In genomic region chr3:133589503-133589902, GRCh38 we compare ENCODE assay signal across 20 cellular contexts. TPM values are rescaled to one million over a fixed set of nuclear protein-coding genes. Genes with fewer than 3 reads are reported as not detected.
A peak's percentile ranks its signal among the peaks of the same experiment; 100 is the strongest.
DNase-seq lines count a peak whose midpoint lies in the region; ATAC-seq and TF ChIP-seq lines count a peak whose summit lies in the region.
"Had no signal": no experiment of that assay in that cellular context is flagged by ENCODE, and none has a peak within 500 bp of the region (broad histone marks: within the 10 kb centered on the region; RNA-seq: fewer than 3 reads in every experiment).

No MANE protein-coding gene starts in this region.

- H3K4me1 Mint-ChIP-seq in stimulated activated memory B cell treated with anti-CD40 and anti-IgM and Interleukin-4, amounts not matched to agents 10 μg/mL and 1 μg/mL and 100 μg/mL, for 72 hours, result peaks cover 22% of the 10 kb centered on the region

- peaks cover 0 to 12% (median 2%) of the 10 kb centered on the region in 12 donors for H3K4me1 ChIP-seq in heart left ventricle
- peaks cover 0 to 4% of the 10 kb centered on the region in 2 donors for H3K4me1 ChIP-seq in right atrium auricular region
- peaks cover 52% of the 10 kb centered on the region for H3K4me1 ChIP-seq in Panc1 (ENCODE audit: control insufficient read depth, insufficient read depth, low read length)

- POLR2A ChIA-PET in Panc1 (lab: Charles Lee), result no interaction called here

- peaks cover 3 to 63% (median 56%) of the 10 kb centered on the region in 9 donors for H3K36me3 ChIP-seq in heart left ventricle
- peaks cover 63% of the 10 kb centered on the region for H3K36me3 ChIP-seq in right atrium auricular region
- H3K36me3 ChIP-seq in Panc1 (ENCODE audit: control insufficient read depth, insufficient read depth, low read length), result peaks cover 35% of the 10 kb centered on the region

- TF ChIP-seq CTCF in heart left ventricle (IDR thresholded peaks at IDR 0.05) (no peak), right atrium auricular region (IDR thresholded peaks at IDR 0.05) (no peak), Panc1 (IDR thresholded peaks at IDR 0.05) (no peak)

- ATAC-seq in heart left ventricle, result peak; percentile 36 to 93 (median 80)
- no peak for ATAC-seq in Panc1
- peak; percentile 75 for ATAC-seq in left ventricle myocardium superior
- no peak for ATAC-seq in stimulated activated memory B cell treated with anti-CD40 and anti-IgM and Interleukin-4, amounts not matched to agents 10 μg/mL and 1 μg/mL and 100 μg/mL, for 72 hours
- ATAC-seq in HG03565 (IDR thresholded peaks at IDR 0.05; ENCODE audit: unreplicated experiment), result no peak
- ATAC-seq in GM18502 (IDR thresholded peaks at IDR 0.05; ENCODE audit: poor library complexity, unreplicated experiment), result no peak
- no peak for ATAC-seq in HG02588 (IDR thresholded peaks at IDR 0.05; ENCODE audit: unreplicated experiment)

- 48 to 58% (median 53%) methylated on average over 8 of the region's 8 CpGs for WGBS in heart left ventricle, 4 donors

- no peak overlapping the region for H3K4me3 ChIP-seq in heart left ventricle
- H3K4me3 ChIP-seq in right atrium auricular region, result no peak overlapping the region
- H3K4me3 ChIP-seq in Panc1 (ENCODE audit: low read depth in 2 of 2, low read length in 2 of 2), result no peak overlapping the region
- H3K4me3 ChIP-seq: adrenal gland, SJSA1, stomach had no signal

- peaks cover 44% of the 10 kb centered on the region for H3K36me3 Mint-ChIP-seq in stimulated activated memory B cell treated with anti-CD40 and anti-IgM and Interleukin-4, amounts not matched to agents 10 μg/mL and 1 μg/mL and 100 μg/mL, for 72 hours

- intact Hi-C loops in heart left ventricle (cut with DNase I), result loop anchor here in 1 of 10 donors (10.0 kb wide), 1 partner anchor 55 kb away; no protein-coding TSS in a partner anchor
- intact Hi-C loops in Panc1 (cut with micrococcal nuclease; ENCODE audit: unreplicated experiment), result no loop called here
- intact Hi-C loops in left ventricle myocardium superior (cut with micrococcal nuclease), result loop anchor here (10.0 kb wide), 1 partner anchor 105 kb away; no protein-coding TSS in a partner anchor

- no peak overlapping the region for H3K4me3 Mint-ChIP-seq in stimulated activated memory B cell treated with anti-CD40 and anti-IgM and Interleukin-4, amounts not matched to agents 10 μg/mL and 1 μg/mL and 100 μg/mL, for 72 hours
- H3K4me3 Mint-ChIP-seq: activated CD4-positive, alpha-beta memory T cell treated with anti-CD3 and anti-CD28 coated beads, Interleukin-2, amount 10 ng/mL, durations not matched to agents 7 days and 5 days; activated T-helper 1 cell treated with anti-CD3 and anti-CD28 coated beads, Interleukin-12 subunit alpha, Interleukin-12 subunit beta, Interleukin-2, Interleukin-4 antibody, amounts not matched to agents 30 ng/mL and 10 ng/mL and 1 ng/mL, durations not matched to agents 14 hours and 24 hours and 36 hours; CD4-positive, CD25-positive, alpha-beta regulatory T cell; type B pancreatic cell had no signal

- H3K27me3 Mint-ChIP-seq in stimulated activated memory B cell treated with anti-CD40 and anti-IgM and Interleukin-4, amounts not matched to agents 10 μg/mL and 1 μg/mL and 100 μg/mL, for 72 hours, result no peaks in the 10 kb centered on the region
- H3K27me3 Mint-ChIP-seq: activated CD4-positive, alpha-beta memory T cell treated with anti-CD3 and anti-CD28 coated beads, Interleukin-2, amount 10 ng/mL, durations not matched to agents 7 days and 5 days; CD4-positive, CD25-positive, alpha-beta regulatory T cell; type B pancreatic cell had no signal

- no peak for TF ChIP-seq POLR2A in heart left ventricle (IDR thresholded peaks at IDR 0.05)

- no peaks in the 10 kb centered on the region for H3K9me3 ChIP-seq in heart left ventricle
- H3K9me3 ChIP-seq in right atrium auricular region, result no peaks in the 10 kb centered on the region
- no peaks in the 10 kb centered on the region for H3K9me3 ChIP-seq in Panc1 (ENCODE audit: control insufficient read depth, insufficient read depth, low read depth, low read length)
- H3K9me3 ChIP-seq: adrenal gland, SJSA1, stomach had no signal

- H3K9me3 Mint-ChIP-seq in stimulated activated memory B cell treated with anti-CD40 and anti-IgM and Interleukin-4, amounts not matched to agents 10 μg/mL and 1 μg/mL and 100 μg/mL, for 72 hours, result no peaks in the 10 kb centered on the region
- H3K9me3 Mint-ChIP-seq: activated CD4-positive, alpha-beta memory T cell treated with anti-CD3 and anti-CD28 coated beads, Interleukin-2, amount 10 ng/mL, durations not matched to agents 7 days and 5 days; activated T-helper 1 cell treated with anti-CD3 and anti-CD28 coated beads, Interleukin-12 subunit alpha, Interleukin-12 subunit beta, Interleukin-2, Interleukin-4 antibody, amounts not matched to agents 30 ng/mL and 10 ng/mL and 1 ng/mL, durations not matched to agents 14 hours and 24 hours and 36 hours; CD4-positive, CD25-positive, alpha-beta regulatory T cell; type B pancreatic cell had no signal

- H3K27ac Mint-ChIP-seq in stimulated activated memory B cell treated with anti-CD40 and anti-IgM and Interleukin-4, amounts not matched to agents 10 μg/mL and 1 μg/mL and 100 μg/mL, for 72 hours, result peak overlapping the region; percentile 19
- H3K27ac Mint-ChIP-seq: activated CD4-positive, alpha-beta memory T cell treated with anti-CD3 and anti-CD28 coated beads, Interleukin-2, amount 10 ng/mL, durations not matched to agents 7 days and 5 days; activated T-helper 1 cell treated with anti-CD3 and anti-CD28 coated beads, Interleukin-12 subunit alpha, Interleukin-12 subunit beta, Interleukin-2, Interleukin-4 antibody, amounts not matched to agents 30 ng/mL and 10 ng/mL and 1 ng/mL, durations not matched to agents 14 hours and 24 hours and 36 hours; type B pancreatic cell had no signal

- in situ Hi-C loops in Panc1 (cut with HindIII; ENCODE audit: low pct_unique_long_range_greater_than_20kb, low sequenced_read_pairs), result no loop called here

- CTCF ChIA-PET in Panc1 (lab: Charles Lee), result no interaction called here

- H3K27ac ChIP-seq in heart left ventricle (peak overlapping the region in 2 of 12 donors; percentile 18 to 41), right atrium auricular region (no peak overlapping the region), Panc1 (ENCODE audit: low read length) (peak overlapping the region; percentile 18)
- H3K27ac ChIP-seq: adrenal gland, SJSA1, stomach had no signal

- H3K27me3 ChIP-seq in heart left ventricle (no peaks in the 10 kb centered on the region), right atrium auricular region (no peaks in the 10 kb centered on the region), Panc1 (ENCODE audit: control insufficient read depth, insufficient read depth, low read length) (no peaks in the 10 kb centered on the region)
- H3K27me3 ChIP-seq: adrenal gland, SJSA1, stomach had no signal

- no TSS peak for BruUV-seq in Panc1 (replicated peaks; lab: Mats Ljungman, UMichigan)

- peak in 1 of 5 donors; percentile 56 for DNase-seq in heart left ventricle
- no peak for DNase-seq in right atrium auricular region (ENCODE audit: low spot score)
- DNase-seq in Panc1 (ENCODE audit: low read depth, low spot score), result no peak
- DNase-seq in left ventricle myocardium superior, result no peak
- DNase-seq: activated CD4-positive, alpha-beta memory T cell treated with anti-CD3 and anti-CD28 coated beads, Interleukin-2, amount 10 ng/mL, durations not matched to agents 7 days and 5 days; adrenal gland; CD4-positive, CD25-positive, alpha-beta regulatory T cell; DMS53; NCI-H1694; OCI-M1; stimulated activated CD4-positive, alpha-beta T cell treated with anti-CD3 and anti-CD28 coated beads, Interleukin-1b, Interleukin-23, amount 100 ng/mL, for 48 hours; stomach; T-helper 2 cell had no signal

RNA-seq across cellular contexts. Expression of gene CDV3, which starts 16.0 kb away (rescaled TPM):
- 100 to 1,000 TPM in 8 of 9 donors, 10 to 100 TPM in 1; 97.0 to 221 (median 160) TPM for total RNA-seq in heart left ventricle
- polyA plus RNA-seq in heart left ventricle, result 100 to 1,000 TPM in 1 of 2 donors, 10 to 100 TPM in 1; 30.5 to 163 TPM
- 100 to 1,000 TPM; 108 to 122 TPM for total RNA-seq in right atrium auricular region
- 506 TPM for total RNA-seq in Panc1 (2021; ENCODE audit: unreplicated experiment)
- 291 TPM for polyA plus RNA-seq in Panc1 (2012; ENCODE audit: insufficient read length)
- total RNA-seq in left ventricle myocardium superior, result 159 TPM

Comparison
In these comparisons a context has a peak if more than half of its experiments do, and no peak if none do; other contexts are left out.
1. ATAC-seq: peak in heart left ventricle (4 of 4) and left ventricle myocardium superior (single experiment); none in Panc1 (single experiment), stimulated activated memory B cell treated with anti-CD40 and anti-IgM and Interleukin-4, amounts not matched to agents 10 μg/mL and 1 μg/mL and 100 μg/mL, for 72 hours (single experiment), HG03565 (single experiment), GM18502 (single experiment) and HG02588 (single experiment).